ENCODE assay signal across 14 cellular contexts in the genomic region with DNA sequence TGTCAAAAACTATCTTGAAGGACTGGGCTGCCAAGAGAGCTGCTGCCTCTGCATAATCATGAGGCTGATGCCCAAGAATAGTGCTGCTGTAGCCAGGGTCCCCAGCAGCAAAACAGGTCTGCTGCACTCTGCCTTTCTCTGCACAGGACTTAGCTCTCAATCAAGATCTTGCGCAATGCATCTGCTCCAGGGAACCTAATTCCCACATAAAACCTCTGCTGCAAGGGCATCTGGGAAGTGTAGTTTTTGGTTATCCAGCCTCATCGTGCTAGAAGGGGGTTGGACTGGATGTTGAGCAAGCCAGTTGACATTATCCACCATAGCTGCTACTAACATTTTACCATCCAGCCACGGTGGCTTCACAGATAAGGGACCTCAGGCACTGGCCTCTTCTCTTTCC.
DNase-seq lines count a peak whose midpoint lies in the region; ATAC-seq, FAIRE-seq and TF ChIP-seq lines count a peak whose summit lies in the region.
"Had no signal": no experiment of that assay in that cellular context is flagged by ENCODE, and none has a peak within 500 bp of the region (broad histone marks: within the 10 kb centered on the region; RNA-seq: fewer than 3 reads in every experiment).

No MANE protein-coding gene starts in this region.

- TF ChIP-seq CTCF in Calu3 (IDR thresholded peaks at IDR 0.05; ENCODE audit: unreplicated experiment) = no peak
- no peak for TF ChIP-seq CTCF in WERI-Rb-1 (IDR thresholded peaks at IDR 0.05; ENCODE audit: low read depth, low read length)

- H3K9me3 ChIP-seq in WERI-Rb-1 (ENCODE audit: severe bottlenecking) = no peaks in the 10 kb centered on the region

- no peaks in the 10 kb centered on the region for H3K4me1 Mint-ChIP-seq in Calu3 (ENCODE audit: low read depth, unreplicated experiment)
- H3K4me1 Mint-ChIP-seq: natural killer cell had no signal

- H3K36me3 ChIP-seq in WERI-Rb-1 = no peaks in the 10 kb centered on the region

- H3K27ac ChIP-seq in WERI-Rb-1 = no peak overlapping the region
- H3K27ac ChIP-seq: epithelial cell of prostate had no signal

- H3K27me3 Mint-ChIP-seq in Calu3 (ENCODE audit: unreplicated experiment) = no peaks in the 10 kb centered on the region
- H3K27me3 Mint-ChIP-seq: brain had no signal

- CTCF ChIA-PET in Calu3 (lab: Charles Lee) = no interaction called here

- ATAC-seq in HG03045 (IDR thresholded peaks at IDR 0.05; ENCODE audit: unreplicated experiment) = no peak
- no peak for ATAC-seq in HG02938 (IDR thresholded peaks at IDR 0.05; ENCODE audit: unreplicated experiment)
- ATAC-seq: natural killer cell had no signal

- intact Hi-C loops in Calu3 (cut with micrococcal nuclease; ENCODE audit: unreplicated experiment) = no loop called here

- no TSS peak for BruUV-seq in Calu3 (replicated peaks; lab: Mats Ljungman, UMichigan)

- H3K4me3 Mint-ChIP-seq in Calu3 (ENCODE audit: low read depth, unreplicated experiment) = no peak overlapping the region
- H3K4me3 Mint-ChIP-seq: brain, natural killer cell had no signal

- H3K4me3 ChIP-seq in WERI-Rb-1 (ENCODE audit: low read depth, low read length) = no peak overlapping the region

- H3K36me3 Mint-ChIP-seq in Calu3 (ENCODE audit: insufficient read depth, unreplicated experiment) = no peaks in the 10 kb centered on the region
- H3K36me3 Mint-ChIP-seq: natural killer cell had no signal

- H3K27me3 ChIP-seq in WERI-Rb-1 (ENCODE audit: insufficient read depth, low read depth, severe bottlenecking) = no peaks in the 10 kb centered on the region

- no peaks in the 10 kb centered on the region for H3K9me3 Mint-ChIP-seq in Calu3 (ENCODE audit: low read depth, unreplicated experiment)
- H3K9me3 Mint-ChIP-seq: brain, natural killer cell had no signal

- no peak for FAIRE-seq in H54 (lab: Jason Lieb, UNC)

- H3K27ac Mint-ChIP-seq in Calu3 (ENCODE audit: unreplicated experiment) = no peak overlapping the region
- H3K27ac Mint-ChIP-seq: brain, natural killer cell had no signal

- DNase-seq in Calu3 (peak; percentile 6), HT-29 (ENCODE audit: low spot score) (peak; percentile 56), WERI-Rb-1 (peak; percentile 38), islet precursor cell (peak; percentile 57), H54 (ENCODE audit: insufficient read length, low spot score) (no peak), GOT3 (lab: John Stamatoyannopoulos, UW) (no peak)
- DNase-seq: activated T-cell treated with anti-CD3 and anti-CD28 coated beads, Interleukin-2, amount 50 U/mL, for 48 hours; natural killer cell; NCI-H187; Right ventricle myocardium superior had no signal

- no peak for TF ChIP-seq POLR2A in H54 (IDR thresholded peaks at IDR 0.05; ENCODE audit: low read depth, low read length)

Comparison
In these comparisons a context has a peak if more than half of its experiments do, and no peak if none do; other contexts are left out.
1. DNase-seq: peak in Calu3 (single experiment), HT-29 (single experiment), WERI-Rb-1 (single experiment) and islet precursor cell (single experiment); none in H54 (single experiment) and GOT3 (single experiment).